ENCODE assay signal across 1 cellular context in genomic region chr6:39415482-39415881, GRCh38.
TF ChIP-seq lines count a peak whose summit lies in the region.

No MANE protein-coding gene starts in this region.

TF ChIP-seq in H1, 55 proteins besides CTCF, POLR2A, EP300 and RAD21 (continued from another document):
- TF ChIP-seq E2F6 (IDR thresholded peaks at IDR 0.05) = no peak
